In the genomic region with DNA sequence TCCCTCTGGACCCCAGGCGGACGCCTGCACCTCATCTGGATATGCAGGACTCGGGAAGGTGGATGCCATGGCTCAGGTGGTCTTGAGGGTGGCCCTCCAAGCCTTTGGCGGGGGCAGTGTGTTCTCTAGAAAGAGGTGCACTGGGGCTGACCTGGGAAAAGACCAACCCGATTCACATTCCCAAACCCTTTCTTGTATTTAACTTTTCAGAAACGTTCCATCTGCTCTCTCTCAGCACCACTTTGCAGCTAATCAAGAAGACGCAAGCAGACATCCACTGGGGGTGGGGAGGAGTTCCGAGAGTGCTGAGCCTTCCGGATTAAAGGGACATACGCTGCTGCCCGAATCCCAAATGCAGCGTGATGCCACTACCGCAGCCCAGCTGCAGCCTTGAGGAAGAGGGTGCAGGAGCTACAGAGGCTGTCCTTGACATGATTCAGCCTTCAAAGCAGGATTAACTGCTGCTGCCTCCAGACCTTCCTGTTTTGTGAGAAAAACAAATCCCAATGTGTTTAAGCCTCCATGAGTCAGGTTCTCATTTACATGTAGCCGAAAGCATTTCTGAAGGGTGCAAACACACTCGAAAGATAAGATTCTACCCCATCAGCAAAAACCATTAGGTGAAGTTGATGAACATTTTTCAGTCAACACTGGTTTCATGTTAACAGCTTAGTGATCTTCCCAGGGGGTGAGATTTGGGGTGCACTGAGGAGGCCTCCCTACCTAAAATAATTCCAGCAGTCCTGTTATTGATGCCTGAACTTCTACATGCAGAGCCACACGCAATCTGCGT, we compare ENCODE assay signal across 2 cellular contexts.
TF ChIP-seq lines count a peak whose summit lies in the region.

No MANE protein-coding gene starts in this region.

TF ChIP-seq in IMR-90, 13 proteins besides CTCF, POLR2A, EP300 and RAD21 (continued from another document):
- TF ChIP-seq MAFK (IDR thresholded peaks at IDR 0.05; ENCODE audit: low read depth, low read length), result peak; percentile 79
- TF ChIP-seq, protein P1, sequence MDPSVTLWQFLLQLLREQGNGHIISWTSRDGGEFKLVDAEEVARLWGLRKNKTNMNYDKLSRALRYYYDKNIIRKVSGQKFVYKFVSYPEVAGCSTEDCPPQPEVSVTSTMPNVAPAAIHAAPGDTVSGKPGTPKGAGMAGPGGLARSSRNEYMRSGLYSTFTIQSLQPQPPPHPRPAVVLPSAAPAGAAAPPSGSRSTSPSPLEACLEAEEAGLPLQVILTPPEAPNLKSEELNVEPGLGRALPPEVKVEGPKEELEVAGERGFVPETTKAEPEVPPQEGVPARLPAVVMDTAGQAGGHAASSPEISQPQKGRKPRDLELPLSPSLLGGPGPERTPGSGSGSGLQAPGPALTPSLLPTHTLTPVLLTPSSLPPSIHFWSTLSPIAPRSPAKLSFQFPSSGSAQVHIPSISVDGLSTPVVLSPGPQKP (IDR thresholded peaks at IDR 0.05; ENCODE audit: borderline replicate concordance, low read depth, low read length), result no peak
- TF ChIP-seq RCOR1 (IDR thresholded peaks at IDR 0.05; ENCODE audit: insufficient replicate concordance, low read length), result no peak
- TF ChIP-seq NFE2L2 (IDR thresholded peaks at IDR 0.05; ENCODE audit: low read depth, low read length), result no peak
- no peak for TF ChIP-seq BHLHE40 (IDR thresholded peaks at IDR 0.05; ENCODE audit: low read depth, low read length)
- TF ChIP-seq FOS (IDR thresholded peaks at IDR 0.05; ENCODE audit: low read depth, low read length), result no peak
TF ChIP-seq in IMR-90: peak in this region for 2.

TF ChIP-seq in HEK293T, 16 proteins besides CTCF, POLR2A, EP300 and RAD21 (continued from another document):
- TF ChIP-seq, protein P2, sequence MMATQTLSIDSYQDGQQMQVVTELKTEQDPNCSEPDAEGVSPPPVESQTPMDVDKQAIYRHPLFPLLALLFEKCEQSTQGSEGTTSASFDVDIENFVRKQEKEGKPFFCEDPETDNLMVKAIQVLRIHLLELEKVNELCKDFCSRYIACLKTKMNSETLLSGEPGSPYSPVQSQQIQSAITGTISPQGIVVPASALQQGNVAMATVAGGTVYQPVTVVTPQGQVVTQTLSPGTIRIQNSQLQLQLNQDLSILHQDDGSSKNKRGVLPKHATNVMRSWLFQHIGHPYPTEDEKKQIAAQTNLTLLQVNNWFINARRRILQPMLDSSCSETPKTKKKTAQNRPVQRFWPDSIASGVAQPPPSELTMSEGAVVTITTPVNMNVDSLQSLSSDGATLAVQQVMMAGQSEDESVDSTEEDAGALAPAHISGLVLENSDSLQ (IDR thresholded peaks at IDR 0.05), result no peak
- TF ChIP-seq LEF1 (IDR thresholded peaks at IDR 0.05; ENCODE audit: borderline replicate concordance) (no peak), FOXM1 (IDR thresholded peaks at IDR 0.05; ENCODE audit: borderline replicate concordance) (no peak), CTBP1 (IDR thresholded peaks at IDR 0.05; ENCODE audit: borderline replicate concordance) (no peak), ARNT (IDR thresholded peaks at IDR 0.05) (no peak), SP1 (IDR thresholded peaks at IDR 0.05) (no peak), FOXK2 (IDR thresholded peaks at IDR 0.05) (no peak), TARDBP (IDR thresholded peaks at IDR 0.05) (no peak), NFRKB (IDR thresholded peaks at IDR 0.05) (no peak), BHLHE40 (IDR thresholded peaks at IDR 0.05; ENCODE audit: borderline replicate concordance) (no peak), SUZ12 (IDR thresholded peaks at IDR 0.05) (no peak), FOXA1 (IDR thresholded peaks at IDR 0.05) (no peak)
